In genomic region chr16:66913081-66913480, GRCh38 we compare ENCODE assay signal across 15 cellular contexts. TPM values are rescaled to one million over a fixed set of nuclear protein-coding genes. Genes with fewer than 3 reads are reported as not detected.
A peak's percentile ranks its signal among the peaks of the same experiment; 100 is the strongest.
DNase-seq lines count a peak whose midpoint lies in the region; FAIRE-seq and TF ChIP-seq lines count a peak whose summit lies in the region.
"Had no signal": no experiment of that assay in that cellular context is flagged by ENCODE, and none has a peak within 500 bp of the region (broad histone marks: within the 10 kb centered on the region; RNA-seq: fewer than 3 reads in every experiment).

No MANE protein-coding gene starts in this region.

- H3K9ac ChIP-seq in kidney (ENCODE audit: low read length in 2 of 2): peak overlapping the region in 1 of 2 donors; percentile 62
- H3K9ac ChIP-seq: GM23248, KMS-11 had no signal

- CTCF ChIA-PET in HEK293 (lab: Yijun Ruan, JAX): interaction anchor here (0.6 to 1.1 kb wide), 2 partner anchors 63 to 351 kb away, joined by 3 to 7 read pairs; no protein-coding TSS in a partner anchor

- intact Hi-C loops in kidney (cut with DNase I): no loop called here

- FAIRE-seq in D721Med (lab: Jason Lieb, UNC): no peak
- FAIRE-seq in kidney (lab: Jason Lieb, UNC): no peak

- peak; percentile 1 for DNase-seq in D721Med (ENCODE audit: insufficient read length, low spot score)
- DNase-seq in kidney: peak; percentile 38
- DNase-seq in NCI-H1417 (lab: John Stamatoyannopoulos, UW): no peak
- DNase-seq in NCI-H1436 treated with DMSO at 0.1 percent for 48 hours (lab: John Stamatoyannopoulos, UW): no peak
- no peak for DNase-seq in COR-L47 (lab: John Stamatoyannopoulos, UW)
- DNase-seq: AML-193, GM23248, NCI-H1092, NCI-H1694 treated with DMSO at 0.1 percent for 48 hours, NCI-H69, PC-3 had no signal

- no peaks in the 10 kb centered on the region for H3K36me3 ChIP-seq in HEK293 (ENCODE audit: control insufficient read depth in 2 of 2, insufficient read depth in 1 of 2, low read length in 2 of 2)
- peaks cover 10 to 23% of the 10 kb centered on the region in 2 donors for H3K36me3 ChIP-seq in kidney (ENCODE audit: control insufficient read depth in 1 of 2, insufficient read depth in 2 of 2, low read length in 2 of 2)

- TF ChIP-seq CTCF in D721Med (IDR thresholded peaks at IDR 0.05; ENCODE audit: insufficient read depth, missing control alignments) (no peak), HEK293 (tag by site-specific recombination; IDR thresholded peaks at IDR 0.05) (no peak), kidney (IDR thresholded peaks at IDR 0.05; ENCODE audit: borderline replicate concordance, extremely low read depth, insufficient read depth) (no peak)

- H3K9me3 ChIP-seq in HEK293 (ENCODE audit: control insufficient read depth, insufficient read depth, low read depth, low read length) (no peaks in the 10 kb centered on the region), kidney (ENCODE audit: control insufficient read depth in 1 of 2, low read length in 2 of 2) (no peaks in the 10 kb centered on the region)

- no peaks in the 10 kb centered on the region for H3K4me1 ChIP-seq in HEK293 (ENCODE audit: control insufficient read depth, insufficient read depth, low read length)
- peaks cover 0 to 23% of the 10 kb centered on the region in 2 donors for H3K4me1 ChIP-seq in kidney (ENCODE audit: control insufficient read depth in 1 of 2, insufficient read depth in 1 of 2, low read depth in 1 of 2, low read length in 2 of 2)

- H3K27ac ChIP-seq in HEK293 (ENCODE audit: extremely low read depth, low read depth, low read length) (no peak overlapping the region), kidney (ENCODE audit: low read depth in 2 of 2, low read length in 2 of 2) (peak overlapping the region in 1 of 2 donors; percentile 70)
- H3K27ac ChIP-seq: GM23248, KMS-11, SK-N-MC had no signal

- POLR2A ChIA-PET in HEK293 (lab: Yijun Ruan, JAX): interaction anchor here (0.8 kb wide), 1 partner anchor 10 kb away, joined by 3 read pairs; no protein-coding TSS in a partner anchor

- H3K4me3 ChIP-seq in HEK293 (ENCODE audit: low read depth, low read length): no peak overlapping the region
- H3K4me3 ChIP-seq in kidney (ENCODE audit: low read length in 2 of 2): no peak overlapping the region
- H3K4me3 ChIP-seq: GM23248, SK-N-MC had no signal

TF ChIP-seq in HEK293, 187 proteins besides CTCF, POLR2A, EP300 and RAD21:
- TF ChIP-seq ZNF830 (tag by site-specific recombination; IDR thresholded peaks at IDR 0.05; ENCODE audit: low read depth) (no peak), REST (tag by site-specific recombination; IDR thresholded peaks at IDR 0.05) (peak; percentile 86), SP2 (tag by site-specific recombination; IDR thresholded peaks at IDR 0.05) (no peak), ZNF660 (tag by site-specific recombination; IDR thresholded peaks at IDR 0.05) (no peak), ZNF16 (tag by site-specific recombination; IDR thresholded peaks at IDR 0.05; ENCODE audit: low read depth) (no peak)
TF ChIP-seq in HEK293: peak in this region for 1.

RNA-seq across cellular contexts. Expression of gene CDH16, which starts 5.6 kb away (rescaled TPM):
- 1,188 TPM for total RNA-seq in kidney
- 1,180 TPM for polyA plus RNA-seq in kidney (ENCODE audit: insufficient read depth, low read depth, low replicate concordance)
- total RNA-seq: GM23248, MCF 10A, PC-3 had no signal
- polyA plus RNA-seq: GM23248 had no signal

RNA-seq across cellular contexts. Expression of gene RRAD, which starts 12.3 kb away (rescaled TPM):
- total RNA-seq in kidney: 90.9 TPM
- polyA plus RNA-seq in kidney (ENCODE audit: insufficient read depth, low read depth, low replicate concordance): 14.3 TPM
- total RNA-seq: MCF 10A had no signal

RNA-seq across cellular contexts. Expression of gene CIAO2B, which starts 21.1 kb away (rescaled TPM):
- total RNA-seq in kidney: 71.2 TPM
- 284 TPM for polyA plus RNA-seq in kidney (ENCODE audit: insufficient read depth, low read depth, low replicate concordance)

RNA-seq across cellular contexts. Expression of gene CES2, which starts 22.2 kb away (rescaled TPM):
- 72.1 TPM for total RNA-seq in kidney
- 76.9 TPM for polyA plus RNA-seq in kidney (ENCODE audit: insufficient read depth, low read depth, low replicate concordance)

RNA-seq across cellular contexts. Expression of gene PDP2, which starts 32.8 kb away (rescaled TPM):
- total RNA-seq in kidney: 9.2 TPM
- 5.1 TPM for polyA plus RNA-seq in kidney (ENCODE audit: insufficient read depth, low read depth, low replicate concordance)

Comparison
In these comparisons a context has a peak if more than half of its experiments do, and no peak if none do; other contexts are left out.
1. DNase-seq: peak in D721Med (single experiment) and kidney (single experiment); none in NCI-H1417 (0 of 3), NCI-H1436 treated with DMSO at 0.1 percent for 48 hours (single experiment) and COR-L47 (single experiment).